Comparison of ENCODE assay signal across 8 cellular contexts in the genomic region with DNA sequence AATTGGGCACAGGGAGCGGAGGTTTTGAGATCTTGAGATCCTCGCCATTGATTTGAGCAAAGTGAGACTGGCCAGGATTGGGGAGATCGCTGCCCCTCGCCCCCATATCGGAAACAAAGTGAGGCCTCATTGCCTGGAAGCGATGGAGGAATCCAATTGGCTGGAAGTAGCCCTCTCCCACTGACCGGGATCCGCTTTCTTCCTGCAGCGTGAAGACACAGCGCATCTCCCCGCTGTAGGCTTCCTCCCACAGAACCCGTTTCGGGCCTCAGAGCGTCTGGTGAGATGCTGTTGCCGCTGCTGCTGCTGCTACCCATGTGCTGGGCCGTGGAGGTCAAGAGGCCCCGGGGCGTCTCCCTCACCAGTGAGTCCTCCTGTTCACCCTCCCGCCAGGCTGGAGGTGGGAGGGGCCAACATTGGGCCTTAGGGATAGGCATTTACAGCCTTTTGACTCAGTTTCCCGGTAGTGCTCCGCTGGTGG. TPM values are rescaled to one million over a fixed set of nuclear protein-coding genes. Genes with fewer than 3 reads are reported as not detected.
DNase-seq lines count a peak whose midpoint lies in the region; ATAC-seq and TF ChIP-seq lines count a peak whose summit lies in the region.

No MANE protein-coding gene starts in this region.

- peaks cover 12% of the 10 kb centered on the region for H3K9me1 ChIP-seq in IMR-90 (ENCODE audit: insufficient read depth, low read length)

- H4K91ac ChIP-seq in IMR-90 (ENCODE audit: insufficient read depth, low read depth, low read length): peak overlapping the region; percentile 78

- H4K20me1 ChIP-seq in IMR-90 (ENCODE audit: insufficient read depth, low read length): peaks cover 7% of the 10 kb centered on the region

- in situ Hi-C loops in IMR-90 (cut with MboI; ENCODE audit: low sequenced_read_pairs): no loop called here

- no peak for TF ChIP-seq RAD21 in IMR-90 (IDR thresholded peaks at IDR 0.05; ENCODE audit: low read length)

- peak overlapping the region; percentile 90 for H3K14ac ChIP-seq in IMR-90 (replicated peaks; ENCODE audit: low read depth, low read length)

- WGBS in IMR-90 (ENCODE audit: extremely low coverage in 2 of 2, insufficient read length in 1 of 2), 2 experiments: 0% methylated on average over 3 of the region's 21 CpGs; no CpG with 5 or more reads in 1 of the 2 experiments
- 0 to 3% methylated on average over 8 to 21 of the region's 21 CpGs for WGBS in testis, 2 donors

- TF ChIP-seq POLR2A in IMR-90 (IDR thresholded peaks at IDR 0.05; ENCODE audit: low read depth, low read length) (no peak), testis (IDR thresholded peaks at IDR 0.05) (no peak)

- H2BK15ac ChIP-seq in IMR-90 (ENCODE audit: low read depth, low read length): 0 out of 3 replicates have a peak overlapping the region, but pooled peaks have one; percentile 3

- POLR2A ChIA-PET in IMR-90 (lab: Charles Lee; ENCODE audit: unreplicated experiment): no interaction called here

- TF ChIP-seq CTCF in IMR-90 (conservative IDR thresholded peaks at IDR 0.05; ENCODE audit: low read depth, low read length): no peak
- TF ChIP-seq CTCF in testis (IDR thresholded peaks at IDR 0.05): no peak

- H3K23ac ChIP-seq in IMR-90 (ENCODE audit: low read depth, low read length): peak overlapping the region; percentile 89

- H2BK120ac ChIP-seq in IMR-90 (ENCODE audit: low read depth, low read length): no peak overlapping the region; the same call in 1 of the 2 replicates

- dilution Hi-C loops in IMR-90 (cut with HindIII; ENCODE audit: low sequenced_read_pairs, unreplicated experiment): no loop called here

- peak overlapping the region; percentile 92 to 99 (median 97) for H3K27ac Mint-ChIP-seq in CD4-positive, CD25-positive, alpha-beta regulatory T cell

- peak overlapping the region; percentile 82 for H3K27ac ChIP-seq in CD4-positive, CD25-positive, alpha-beta regulatory T cell (ENCODE audit: insufficient read depth, low read length, poor library complexity, severe bottlenecking)
- H3K27ac ChIP-seq in IMR-90 (ENCODE audit: insufficient read depth, low read length) (peak overlapping the region; percentile 69), testis (peak overlapping the region; percentile 22 to 89)

- H3K9me3 Mint-ChIP-seq in CD4-positive, CD25-positive, alpha-beta regulatory T cell: peaks cover 0 to 1% (median 0%) of the 10 kb centered on the region in 7 donors

- H3K4me1 Mint-ChIP-seq in CD4-positive, CD25-positive, alpha-beta regulatory T cell: peaks cover 4 to 32% (median 10%) of the 10 kb centered on the region in 4 donors

- peak overlapping the region; percentile 80 for H2AK5ac ChIP-seq in IMR-90 (ENCODE audit: low read depth, low read length)

- peak overlapping the region; percentile 97 to 100 (median 100) for H3K4me3 Mint-ChIP-seq in CD4-positive, CD25-positive, alpha-beta regulatory T cell

- peaks cover 21% of the 10 kb centered on the region for H3K4me1 ChIP-seq in CD4-positive, CD25-positive, alpha-beta regulatory T cell (ENCODE audit: control insufficient read depth, insufficient read depth, low read length, poor library complexity, severe bottlenecking)
- H3K4me1 ChIP-seq in IMR-90 (ENCODE audit: control insufficient read depth, insufficient read depth, low read length) (peaks cover 9% of the 10 kb centered on the region), testis (peaks cover 17% of the 10 kb centered on the region)

- H3K4ac ChIP-seq in IMR-90 (ENCODE audit: low read depth, low read length): peak overlapping the region; percentile 94

- CTCF ChIA-PET in IMR-90 (lab: Yijun Ruan, JAX): interaction anchor here (0.6 to 1.4 kb wide), 6 partner anchors 14 to 142 kb away, joined by 3 to 9 read pairs (median 4); partner anchors contain the start of gene SWSAP1

- H3K56ac ChIP-seq in IMR-90 (ENCODE audit: extremely low read depth, insufficient read depth, low read length): peak overlapping the region; percentile 70

- no peak for ATAC-seq in CD4-positive, CD25-positive, alpha-beta regulatory T cell (ENCODE audit: low read depth in 2 of 2)
- ATAC-seq in IMR-90 (ENCODE audit: low read depth) (peak; percentile 3; the same call in 1 of the 2 replicates), GM19467 (IDR thresholded peaks at IDR 0.05; ENCODE audit: unreplicated experiment) (no peak), HG03469 (IDR thresholded peaks at IDR 0.05; ENCODE audit: unreplicated experiment) (no peak), GM19395 (IDR thresholded peaks at IDR 0.05; ENCODE audit: unreplicated experiment) (no peak)

- BruUV-seq in IMR-90 (replicated peaks; lab: Mats Ljungman, UMichigan): TSS peak; percentile 96

- H4K8ac ChIP-seq in IMR-90 (ENCODE audit: low read depth in 2 of 2, low read length in 2 of 2): peak overlapping the region; percentile 48 to 97

- DNase-seq in CD4-positive, CD25-positive, alpha-beta regulatory T cell: no peak
- peak; percentile 31 for DNase-seq in IMR-90
- peak; percentile 36 for DNase-seq in amniotic epithelial cell (ENCODE audit: low read depth)
- DNase-seq in kidney tubule cell (ENCODE audit: low spot score): peak; percentile 19
- DNase-seq in testis: no peak

- intact Hi-C loops in IMR-90 (cut with micrococcal nuclease): loop anchor here (1.0 to 2.0 kb wide), 3 partner anchors 61 to 143 kb away; partner anchors contain the start of genes CCDC159, SWSAP1 and TMEM205
- intact Hi-C loops in testis (cut with DNase I; ENCODE audit: low total_unique reads): no loop called here

- H3K79me1 ChIP-seq in IMR-90 (ENCODE audit: low read depth in 1 of 2, low read length in 2 of 2): peaks cover 16 to 27% of the 10 kb centered on the region in 2 experiments

- peaks cover 8% of the 10 kb centered on the region for H3K36me3 Mint-ChIP-seq in CD4-positive, CD25-positive, alpha-beta regulatory T cell

- H3K9me3 ChIP-seq in CD4-positive, CD25-positive, alpha-beta regulatory T cell (ENCODE audit: control insufficient read depth in 2 of 2, low read length in 2 of 2): no peaks in the 10 kb centered on the region
- H3K9me3 ChIP-seq in IMR-90 (ENCODE audit: control insufficient read depth, insufficient read depth, low read length) (no peaks in the 10 kb centered on the region), testis (no peaks in the 10 kb centered on the region)

- no peaks in the 10 kb centered on the region for H3K27me3 ChIP-seq in CD4-positive, CD25-positive, alpha-beta regulatory T cell (ENCODE audit: control insufficient read depth, insufficient read depth, low read length)
- H3K27me3 ChIP-seq in IMR-90 (ENCODE audit: control insufficient read depth, insufficient read depth, low read length) (no peaks in the 10 kb centered on the region), testis (no peaks in the 10 kb centered on the region)

- peaks cover 20% of the 10 kb centered on the region for H3K36me3 ChIP-seq in CD4-positive, CD25-positive, alpha-beta regulatory T cell (ENCODE audit: control insufficient read depth, insufficient read depth, low read length)
- H3K36me3 ChIP-seq in IMR-90 (ENCODE audit: control insufficient read depth, insufficient read depth, low read length) (peaks cover 21% of the 10 kb centered on the region), testis (ENCODE audit: low read depth, missing control alignments) (no peaks in the 10 kb centered on the region)

- peak overlapping the region; percentile 100 for H2AFZ ChIP-seq in IMR-90 (replicated peaks; ENCODE audit: low read length, poor library complexity)

- no peak overlapping the region for H2BK20ac ChIP-seq in IMR-90 (ENCODE audit: low read depth, low read length)

- H3K4me3 ChIP-seq in CD4-positive, CD25-positive, alpha-beta regulatory T cell (ENCODE audit: low read depth, low read length): peak overlapping the region; percentile 83
- peak overlapping the region; percentile 72 for H3K4me3 ChIP-seq in IMR-90 (ENCODE audit: insufficient read depth, low read depth, low read length)
- peak overlapping the region; percentile 71 to 75 for H3K4me3 ChIP-seq in testis

- peak overlapping the region; percentile 72 for H3K4me2 ChIP-seq in IMR-90 (ENCODE audit: low read depth, low read length)

- H3K18ac ChIP-seq in IMR-90 (ENCODE audit: low read depth, low read length): no peak overlapping the region

- peak overlapping the region; percentile 25 for H4K5ac ChIP-seq in IMR-90 (ENCODE audit: low read depth, low read length)

- peak overlapping the region; percentile 99 for H2AK9ac ChIP-seq in IMR-90 (replicated peaks; ENCODE audit: low read depth, low read length, poor library complexity)

- H3K9ac ChIP-seq in IMR-90 (ENCODE audit: low read depth, low read length): peak overlapping the region; percentile 82

- H3K27me3 Mint-ChIP-seq in CD4-positive, CD25-positive, alpha-beta regulatory T cell: peaks cover 6% of the 10 kb centered on the region

- peak overlapping the region; percentile 60 for H2BK5ac ChIP-seq in IMR-90 (ENCODE audit: low read depth, low read length, poor library complexity, severe bottlenecking)

RNA-seq across cellular contexts. Expression of gene PRKCSH, which starts 0.4 kb away (rescaled TPM):
- 244 TPM for total RNA-seq in CD4-positive, CD25-positive, alpha-beta regulatory T cell
- 10 to 100 TPM; 29.0 to 38.0 (median 31.5) TPM for polyA plus RNA-seq in CD4-positive, CD25-positive, alpha-beta regulatory T cell
- 36.0 and 55.8 TPM in 2 replicates for total RNA-seq in IMR-90 (2012; rRNA removed)
- polyA plus RNA-seq in IMR-90 (2012; rRNA removed): 252 and 272 TPM in 2 replicates
- polyA plus RNA-seq in IMR-90 (2012; cell fraction: cytosol; rRNA removed): 208 and 303 TPM in 2 replicates
- 310 and 537 TPM in 2 replicates for polyA plus RNA-seq in IMR-90 (2012; cell fraction: nucleus; rRNA removed; ENCODE audit: low replicate concordance)
- total RNA-seq in testis: 100 to 1,000 TPM; 214 to 256 TPM
- polyA plus RNA-seq in testis (ENCODE audit: insufficient read depth, low read depth, low replicate concordance): 266 TPM

RNA-seq across cellular contexts. Expression of gene ODAD3, which starts 1.0 kb away (rescaled TPM):
- not detected for total RNA-seq in CD4-positive, CD25-positive, alpha-beta regulatory T cell
- polyA plus RNA-seq in CD4-positive, CD25-positive, alpha-beta regulatory T cell: not detected
- total RNA-seq in IMR-90 (2012; rRNA removed) (under 0.01 and 0.28 TPM in 2 replicates), testis (10 to 100 TPM in 1 of 2 donors, 1 to 10 TPM in 1; 9.7 to 14.8 TPM)
- polyA plus RNA-seq in IMR-90 (2012; rRNA removed) (0.04 and 0.44 TPM in 2 replicates), testis (ENCODE audit: insufficient read depth, low read depth, low replicate concordance) (18.3 TPM)
- 0.04 and 0.09 TPM in 2 replicates for polyA plus RNA-seq in IMR-90 (2012; cell fraction: cytosol; rRNA removed)
- polyA plus RNA-seq in IMR-90 (2012; cell fraction: nucleus; rRNA removed; ENCODE audit: low replicate concordance): 0.64 and 0.76 TPM in 2 replicates

RNA-seq across cellular contexts. Expression of gene RGL3, which starts 16.8 kb away (rescaled TPM):
- not detected for total RNA-seq in CD4-positive, CD25-positive, alpha-beta regulatory T cell
- polyA plus RNA-seq in CD4-positive, CD25-positive, alpha-beta regulatory T cell: not detected
- total RNA-seq in IMR-90 (2012; rRNA removed): 0.18 TPM in 1 of 2 replicates, not detected in the other
- polyA plus RNA-seq in IMR-90 (2012; rRNA removed): 0.34 and 0.62 TPM in 2 replicates
- 0.27 and 0.48 TPM in 2 replicates for polyA plus RNA-seq in IMR-90 (2012; cell fraction: cytosol; rRNA removed)
- polyA plus RNA-seq in IMR-90 (2012; cell fraction: nucleus; rRNA removed; ENCODE audit: low replicate concordance): 10.2 and 19.9 TPM in 2 replicates
- total RNA-seq in testis: 1 to 10 TPM; 3.1 to 3.6 TPM
- polyA plus RNA-seq in testis (ENCODE audit: insufficient read depth, low read depth, low replicate concordance): 5.5 TPM

RNA-seq across cellular contexts. Expression of gene ELAVL3, which starts 45.0 kb away (rescaled TPM):
- not detected for total RNA-seq in CD4-positive, CD25-positive, alpha-beta regulatory T cell
- not detected for polyA plus RNA-seq in CD4-positive, CD25-positive, alpha-beta regulatory T cell
- total RNA-seq in IMR-90 (2012; rRNA removed) (not detected in 2 replicates), testis (1 to 10 TPM; 6.1 to 7.5 TPM)
- polyA plus RNA-seq in IMR-90 (2012; rRNA removed) (not detected in 2 replicates), testis (ENCODE audit: insufficient read depth, low read depth, low replicate concordance) (0.74 TPM)
- polyA plus RNA-seq in IMR-90 (2012; cell fraction: cytosol; rRNA removed): not detected in 2 replicates
- 0.02 TPM in 2 replicates for polyA plus RNA-seq in IMR-90 (2012; cell fraction: nucleus; rRNA removed; ENCODE audit: low replicate concordance)

RNA-seq across cellular contexts. Expression of gene EPOR, which starts 51.8 kb away (rescaled TPM):
- 10.3 TPM for total RNA-seq in CD4-positive, CD25-positive, alpha-beta regulatory T cell
- polyA plus RNA-seq in CD4-positive, CD25-positive, alpha-beta regulatory T cell: 1 to 10 TPM; 7.3 to 9.2 (median 8.9) TPM
- 3.1 and 4.3 TPM in 2 replicates for total RNA-seq in IMR-90 (2012; rRNA removed)
- polyA plus RNA-seq in IMR-90 (2012; rRNA removed): 10.1 and 12.0 TPM in 2 replicates
- polyA plus RNA-seq in IMR-90 (2012; cell fraction: cytosol; rRNA removed): 11.5 and 12.4 TPM in 2 replicates
- 9.7 and 21.2 TPM in 2 replicates for polyA plus RNA-seq in IMR-90 (2012; cell fraction: nucleus; rRNA removed; ENCODE audit: low replicate concordance)
- 1 to 10 TPM; 5.7 to 7.6 TPM for total RNA-seq in testis
- polyA plus RNA-seq in testis (ENCODE audit: insufficient read depth, low read depth, low replicate concordance): 4.3 TPM

Comparison
In these comparisons a context has a peak if more than half of its experiments do, and no peak if none do; other contexts are left out.
1. DNase-seq: peak in IMR-90 (single experiment), amniotic epithelial cell (single experiment) and kidney tubule cell (single experiment); none in CD4-positive, CD25-positive, alpha-beta regulatory T cell (0 of 3) and testis (single experiment).
2. Peak in every context shown above with its lines, with median percentiles within 50 percentile points of each other: H3K27ac ChIP-seq and H3K4me3 ChIP-seq.